1 cellular context compared by ENCODE assay signal in the genomic region with DNA sequence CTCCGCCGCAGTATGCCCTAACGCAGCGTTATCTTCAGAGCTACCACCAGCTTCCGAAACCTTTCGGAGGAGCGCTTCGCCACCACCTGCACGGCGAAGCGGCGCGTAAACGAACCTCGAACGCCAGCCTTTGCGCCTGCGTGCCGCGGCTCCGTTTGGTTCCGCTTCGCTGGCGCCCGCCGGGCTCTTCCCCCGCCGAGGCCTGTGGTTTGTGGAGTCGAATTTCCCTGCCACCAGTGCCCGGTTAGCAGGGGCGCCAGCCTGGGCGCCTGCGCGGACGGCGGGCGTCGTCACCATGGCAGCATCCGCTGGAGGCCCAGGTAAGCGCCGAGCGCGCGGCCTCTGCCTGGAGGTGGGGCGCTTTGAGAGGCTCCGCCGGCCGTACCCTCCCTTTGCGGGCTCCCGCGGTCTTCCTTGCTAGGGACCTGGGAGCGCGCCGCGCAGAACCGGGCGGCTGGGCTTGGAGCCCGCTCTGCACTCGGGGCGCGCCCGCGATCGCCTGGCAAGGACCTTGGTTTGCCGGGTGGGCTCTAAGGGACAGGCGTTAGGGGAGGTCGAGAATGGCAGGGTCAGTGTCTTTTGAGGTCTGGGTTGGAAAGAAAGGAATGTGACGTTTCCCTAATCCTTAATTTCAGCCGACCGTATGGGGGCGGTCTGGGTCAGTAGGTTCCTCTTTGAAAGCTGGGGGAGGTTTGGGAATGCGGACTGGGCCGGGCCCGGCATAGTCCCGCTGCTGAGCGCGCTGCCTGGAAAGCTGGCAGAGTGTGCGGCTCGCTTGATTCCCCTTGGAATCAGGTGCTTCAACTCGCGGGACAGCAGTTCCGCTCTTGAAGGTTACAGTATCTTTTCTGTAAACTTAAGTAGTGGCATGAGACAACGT.
TF ChIP-seq lines count a peak whose summit lies in the region.

A gene with protein sequence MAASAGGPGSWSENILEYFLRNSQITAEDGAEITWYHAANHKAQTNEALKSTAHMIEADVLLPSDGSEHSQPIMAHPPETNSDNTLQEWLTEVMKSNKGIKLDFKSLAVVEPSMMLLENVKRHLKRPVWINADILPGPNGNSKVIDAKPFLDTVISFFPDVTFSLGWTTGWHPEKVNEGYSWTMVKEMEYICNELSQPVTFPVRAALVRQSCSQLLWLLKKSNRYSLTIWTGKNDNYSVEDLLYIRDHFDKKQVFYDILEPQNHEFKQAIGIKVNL (plus strand): TSS at position 272 of the 880 bp plus-strand sequence. CDS start 24 bp downstream, at position 296.

TF ChIP-seq in HepG2, 621 proteins besides CTCF, POLR2A, EP300 and RAD21 (continued from another document and continues in another):
- TF ChIP-seq, protein P1, sequence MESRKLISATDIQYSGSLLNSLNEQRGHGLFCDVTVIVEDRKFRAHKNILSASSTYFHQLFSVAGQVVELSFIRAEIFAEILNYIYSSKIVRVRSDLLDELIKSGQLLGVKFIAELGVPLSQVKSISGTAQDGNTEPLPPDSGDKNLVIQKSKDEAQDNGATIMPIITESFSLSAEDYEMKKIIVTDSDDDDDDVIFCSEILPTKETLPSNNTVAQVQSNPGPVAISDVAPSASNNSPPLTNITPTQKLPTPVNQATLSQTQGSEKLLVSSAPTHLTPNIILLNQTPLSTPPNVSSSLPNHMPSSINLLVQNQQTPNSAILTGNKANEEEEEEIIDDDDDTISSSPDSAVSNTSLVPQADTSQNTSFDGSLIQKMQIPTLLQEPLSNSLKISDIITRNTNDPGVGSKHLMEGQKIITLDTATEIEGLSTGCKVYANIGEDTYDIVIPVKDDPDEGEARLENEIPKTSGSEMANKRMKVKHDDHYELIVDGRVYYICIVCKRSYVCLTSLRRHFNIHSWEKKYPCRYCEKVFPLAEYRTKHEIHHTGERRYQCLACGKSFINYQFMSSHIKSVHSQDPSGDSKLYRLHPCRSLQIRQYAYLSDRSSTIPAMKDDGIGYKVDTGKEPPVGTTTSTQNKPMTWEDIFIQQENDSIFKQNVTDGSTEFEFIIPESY (CRISPR knock-in tag; IDR thresholded peaks at IDR 0.05): peak; percentile 27; the same call in 1 of the 2 replicates
- TF ChIP-seq SATB2 (CRISPR knock-in tag; IDR thresholded peaks at IDR 0.05) (no peak), NCOR1 (IDR thresholded peaks at IDR 0.05; ENCODE audit: borderline replicate concordance, low read length) (no peak), ZUFSP (CRISPR knock-in tag; IDR thresholded peaks at IDR 0.05; ENCODE audit: borderline replicate concordance) (no peak), SAP130 (CRISPR knock-in tag; IDR thresholded peaks at IDR 0.05; ENCODE audit: low read depth) (peak; percentile 96), ZNF782 (CRISPR knock-in tag; IDR thresholded peaks at IDR 0.05; ENCODE audit: borderline replicate concordance) (peak; percentile 62; the same call in 1 of the 2 replicates), ZSCAN5A (CRISPR knock-in tag; IDR thresholded peaks at IDR 0.05; ENCODE audit: borderline replicate concordance) (peak; percentile 86; the same call in 1 of the 2 replicates), ZNF670 (CRISPR knock-in tag; IDR thresholded peaks at IDR 0.05; ENCODE audit: borderline replicate concordance) (no peak), ZNF337 (CRISPR knock-in tag; IDR thresholded peaks at IDR 0.05; ENCODE audit: borderline replicate concordance, low read depth) (no peak), NRL (CRISPR knock-in tag; IDR thresholded peaks at IDR 0.05; ENCODE audit: borderline replicate concordance) (peak; percentile 90), ZFP37 (CRISPR knock-in tag; IDR thresholded peaks at IDR 0.05; ENCODE audit: borderline replicate concordance) (0 out of 2 replicates have a peak, but pooled peaks have one; percentile 32), PRDM15 (CRISPR knock-in tag; IDR thresholded peaks at IDR 0.05) (peak; percentile 58; the same call in 1 of the 2 replicates), HNF4A (CRISPR knock-in tag; IDR thresholded peaks at IDR 0.05) (peak; percentile 11), ZNF274 (CRISPR knock-in tag; IDR thresholded peaks at IDR 0.05) (peak; percentile 68; the same call in 1 of the 2 replicates), FOXK2 (IDR thresholded peaks at IDR 0.05) (no peak), HOXA5 (CRISPR knock-in tag; IDR thresholded peaks at IDR 0.05) (peak; percentile 74), ATF1 (CRISPR knock-in tag; IDR thresholded peaks at IDR 0.05) (no peak), HOXA9 (CRISPR knock-in tag; IDR thresholded peaks at IDR 0.05; ENCODE audit: borderline replicate concordance) (no peak), ZNF577 (CRISPR knock-in tag; IDR thresholded peaks at IDR 0.05; ENCODE audit: borderline replicate concordance, low read depth) (no peak), ZNF230 (CRISPR knock-in tag; IDR thresholded peaks at IDR 0.05) (peak; percentile 38), ZNF879 (CRISPR knock-in tag; IDR thresholded peaks at IDR 0.05) (peak; percentile 75; the same call in 1 of the 2 replicates), ARNTL (CRISPR knock-in tag; IDR thresholded peaks at IDR 0.05) (no peak), STAT5B (CRISPR knock-in tag; IDR thresholded peaks at IDR 0.05) (no peak; the same call in 1 of the 2 replicates), ZNF850 (CRISPR knock-in tag; conservative IDR thresholded peaks at IDR 0.05) (0 out of 2 replicates have a peak, but pooled peaks have one; percentile 55), RFX5 (IDR thresholded peaks at IDR 0.05; ENCODE audit: low read depth, low read length) (no peak), THYN1 (CRISPR knock-in tag; IDR thresholded peaks at IDR 0.05; ENCODE audit: borderline replicate concordance, low read depth) (peak; percentile 89; the same call in 1 of the 2 replicates), NFIB (CRISPR knock-in tag; IDR thresholded peaks at IDR 0.05; ENCODE audit: borderline replicate concordance) (no peak), MLXIP (CRISPR knock-in tag; IDR thresholded peaks at IDR 0.05; ENCODE audit: borderline replicate concordance) (no peak), NAIF1 (CRISPR knock-in tag; IDR thresholded peaks at IDR 0.05; ENCODE audit: borderline replicate concordance) (peak; percentile 83; the same call in 1 of the 2 replicates), GTF2F1 (IDR thresholded peaks at IDR 0.05; ENCODE audit: low read length) (no peak), ZNF20 (CRISPR knock-in tag; IDR thresholded peaks at IDR 0.05) (no peak)
- TF ChIP-seq, protein P2, sequence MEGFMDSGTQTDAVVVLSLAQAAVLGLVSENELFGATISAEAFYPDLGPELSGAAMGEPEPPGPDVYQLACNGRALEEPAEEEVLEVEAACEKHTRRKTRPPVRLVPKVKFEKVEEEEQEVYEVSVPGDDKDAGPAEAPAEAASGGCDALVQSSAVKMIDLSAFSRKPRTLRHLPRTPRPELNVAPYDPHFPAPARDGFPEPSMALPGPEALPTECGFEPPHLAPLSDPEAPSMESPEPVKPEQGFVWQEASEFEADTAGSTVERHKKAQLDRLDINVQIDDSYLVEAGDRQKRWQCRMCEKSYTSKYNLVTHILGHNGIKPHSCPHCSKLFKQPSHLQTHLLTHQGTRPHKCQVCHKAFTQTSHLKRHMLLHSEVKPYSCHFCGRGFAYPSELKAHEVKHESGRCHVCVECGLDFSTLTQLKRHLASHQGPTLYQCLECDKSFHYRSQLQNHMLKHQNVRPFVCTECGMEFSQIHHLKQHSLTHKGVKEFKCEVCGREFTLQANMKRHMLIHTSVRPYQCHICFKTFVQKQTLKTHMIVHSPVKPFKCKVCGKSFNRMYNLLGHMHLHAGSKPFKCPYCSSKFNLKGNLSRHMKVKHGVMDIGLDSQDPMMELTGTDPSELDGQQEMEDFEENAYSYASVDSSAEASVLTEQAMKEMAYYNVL (CRISPR knock-in tag; IDR thresholded peaks at IDR 0.05; ENCODE audit: borderline replicate concordance): 0 out of 2 replicates have a peak, but pooled peaks have one; percentile 35
- TF ChIP-seq, protein P3, sequence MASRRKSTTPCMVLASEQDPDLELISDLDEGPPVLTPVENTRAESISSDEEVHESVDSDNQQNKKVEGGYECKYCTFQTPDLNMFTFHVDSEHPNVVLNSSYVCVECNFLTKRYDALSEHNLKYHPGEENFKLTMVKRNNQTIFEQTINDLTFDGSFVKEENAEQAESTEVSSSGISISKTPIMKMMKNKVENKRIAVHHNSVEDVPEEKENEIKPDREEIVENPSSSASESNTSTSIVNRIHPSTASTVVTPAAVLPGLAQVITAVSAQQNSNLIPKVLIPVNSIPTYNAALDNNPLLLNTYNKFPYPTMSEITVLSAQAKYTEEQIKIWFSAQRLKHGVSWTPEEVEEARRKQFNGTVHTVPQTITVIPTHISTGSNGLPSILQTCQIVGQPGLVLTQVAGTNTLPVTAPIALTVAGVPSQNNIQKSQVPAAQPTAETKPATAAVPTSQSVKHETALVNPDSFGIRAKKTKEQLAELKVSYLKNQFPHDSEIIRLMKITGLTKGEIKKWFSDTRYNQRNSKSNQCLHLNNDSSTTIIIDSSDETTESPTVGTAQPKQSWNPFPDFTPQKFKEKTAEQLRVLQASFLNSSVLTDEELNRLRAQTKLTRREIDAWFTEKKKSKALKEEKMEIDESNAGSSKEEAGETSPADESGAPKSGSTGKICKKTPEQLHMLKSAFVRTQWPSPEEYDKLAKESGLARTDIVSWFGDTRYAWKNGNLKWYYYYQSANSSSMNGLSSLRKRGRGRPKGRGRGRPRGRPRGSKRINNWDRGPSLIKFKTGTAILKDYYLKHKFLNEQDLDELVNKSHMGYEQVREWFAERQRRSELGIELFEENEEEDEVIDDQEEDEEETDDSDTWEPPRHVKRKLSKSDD (CRISPR knock-in tag; IDR thresholded peaks at IDR 0.05; ENCODE audit: low read depth): peak; percentile 55; the same call in 1 of the 2 replicates
- TF ChIP-seq, protein P4, sequence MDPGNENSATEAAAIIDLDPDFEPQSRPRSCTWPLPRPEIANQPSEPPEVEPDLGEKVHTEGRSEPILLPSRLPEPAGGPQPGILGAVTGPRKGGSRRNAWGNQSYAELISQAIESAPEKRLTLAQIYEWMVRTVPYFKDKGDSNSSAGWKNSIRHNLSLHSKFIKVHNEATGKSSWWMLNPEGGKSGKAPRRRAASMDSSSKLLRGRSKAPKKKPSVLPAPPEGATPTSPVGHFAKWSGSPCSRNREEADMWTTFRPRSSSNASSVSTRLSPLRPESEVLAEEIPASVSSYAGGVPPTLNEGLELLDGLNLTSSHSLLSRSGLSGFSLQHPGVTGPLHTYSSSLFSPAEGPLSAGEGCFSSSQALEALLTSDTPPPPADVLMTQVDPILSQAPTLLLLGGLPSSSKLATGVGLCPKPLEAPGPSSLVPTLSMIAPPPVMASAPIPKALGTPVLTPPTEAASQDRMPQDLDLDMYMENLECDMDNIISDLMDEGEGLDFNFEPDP (CRISPR knock-in tag; conservative IDR thresholded peaks at IDR 0.05): no peak
